11 cellular contexts compared by ENCODE assay signal in the genomic region with DNA sequence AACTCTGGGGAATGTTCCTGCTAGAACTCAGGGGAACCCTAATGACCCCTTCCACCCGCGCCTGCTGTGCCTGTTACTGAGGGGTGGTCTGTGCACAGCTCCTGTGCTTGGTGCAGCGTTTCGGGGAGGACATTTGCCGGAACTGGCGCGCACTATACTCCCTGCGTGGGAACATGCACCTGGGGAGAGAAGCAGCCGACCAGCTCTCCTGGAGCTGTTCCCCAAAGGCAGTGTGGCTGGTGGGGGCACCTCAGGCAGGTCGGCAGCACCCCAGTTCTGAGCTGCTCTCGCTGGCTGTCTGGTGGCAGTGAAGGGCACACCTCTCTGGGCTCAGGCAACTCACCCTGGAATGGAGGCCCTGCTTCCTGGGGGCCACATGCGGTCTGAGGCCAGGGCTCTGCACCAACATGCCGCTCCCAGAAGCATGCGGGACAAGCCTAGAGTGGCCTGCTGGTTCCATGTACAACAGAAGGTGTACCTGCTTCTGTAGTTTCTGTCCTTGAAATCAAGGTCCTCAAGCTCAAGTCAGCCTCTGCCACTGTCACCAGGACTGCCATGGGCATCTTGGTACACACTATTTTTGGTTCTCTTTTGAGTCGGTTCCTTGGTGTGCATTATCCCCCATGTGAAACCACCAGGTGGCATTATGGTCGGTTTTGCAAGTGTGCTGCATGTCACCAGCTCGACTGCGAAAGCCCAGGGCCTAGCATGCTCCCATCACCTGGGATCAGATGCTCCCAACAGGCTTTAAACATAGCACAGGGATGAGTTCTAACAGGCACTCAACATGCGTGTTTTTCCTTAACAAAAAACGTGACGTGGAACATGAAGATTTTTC. TPM values are rescaled to one million over a fixed set of nuclear protein-coding genes. Genes with fewer than 3 reads are reported as not detected.
A peak's percentile ranks its signal among the peaks of the same experiment; 100 is the strongest.
DNase-seq lines count a peak whose midpoint lies in the region; ATAC-seq and TF ChIP-seq lines count a peak whose summit lies in the region.
"Had no signal": no experiment of that assay in that cellular context is flagged by ENCODE, and none has a peak within 500 bp of the region (broad histone marks: within the 10 kb centered on the region; RNA-seq: fewer than 3 reads in every experiment).

No MANE protein-coding gene starts in this region.

- H3K9me3 ChIP-seq in stomach = peaks cover 0 to 6% (median 0%) of the 10 kb centered on the region in 4 donors
- H3K9me3 ChIP-seq: esophagus muscularis mucosa had no signal

- H3K27ac Mint-ChIP-seq in activated CD4-positive, alpha-beta T cell treated with anti-CD3 and anti-CD28 coated beads for 36 hours = no peak overlapping the region

- peaks cover 2% of the 10 kb centered on the region for H3K4me1 Mint-ChIP-seq in activated CD4-positive, alpha-beta T cell treated with anti-CD3 and anti-CD28 coated beads for 36 hours

- WGBS in stomach, 5 donors = 80 to 88% (median 85%) methylated on average over 20 to 21 of the region's 21 CpGs

- H3K27me3 Mint-ChIP-seq in activated CD4-positive, alpha-beta T cell treated with anti-CD3 and anti-CD28 coated beads for 36 hours = no peaks in the 10 kb centered on the region

- H3K4me1 ChIP-seq in stomach = no peaks in the 10 kb centered on the region

- peak; percentile 81 for ATAC-seq in activated CD4-positive, alpha-beta T cell treated with anti-CD3 and anti-CD28 coated beads for 36 hours

- intact Hi-C loops in activated CD4-positive, alpha-beta T cell treated with anti-CD3 and anti-CD28 coated beads for 36 hours (cut with DNase I, micrococcal nuclease) = no loop called here
- intact Hi-C loops in stomach (cut with DNase I; ENCODE audit: low total_unique reads) = no loop called here

- peaks cover 50 to 99% (median 94%) of the 10 kb centered on the region in 4 donors for H3K36me3 ChIP-seq in stomach

- peak; percentile 67 for DNase-seq in activated CD4-positive, alpha-beta T cell treated with anti-CD3 and anti-CD28 coated beads for 36 hours
- no peak for DNase-seq in activated CD4-positive, alpha-beta T cell treated with anti-CD3 and anti-CD28 coated beads, Interleukin-2, amount 50 U/mL, for 4 hours
- DNase-seq in NCI-H69 (lab: John Stamatoyannopoulos, UW) (peak; percentile 12), choroid plexus epithelial cell (ENCODE audit: low read depth) (peak; percentile 26), stomach (no peak), NCI-H524 (lab: John Stamatoyannopoulos, UW) (no peak)
- DNase-seq in stimulated activated CD4-positive, alpha-beta T cell treated with anti-CD3 and anti-CD28 coated beads, Interleukin-4, amount 100 ng/mL, for 1 hour = peak; percentile 20
- DNase-seq in effector CD8-positive, alpha-beta T cell (lab: John Stamatoyannopoulos, UW) = no peak
- DNase-seq: mesenchymal stem cell, NCI-H510A treated with DMSO at 0.1 percent for 48 hours had no signal

- H3K9me3 Mint-ChIP-seq in activated CD4-positive, alpha-beta T cell treated with anti-CD3 and anti-CD28 coated beads for 36 hours (ENCODE audit: low read depth) = no peaks in the 10 kb centered on the region

- H3K36me3 Mint-ChIP-seq in activated CD4-positive, alpha-beta T cell treated with anti-CD3 and anti-CD28 coated beads for 36 hours (ENCODE audit: low read depth) = peaks cover 44% of the 10 kb centered on the region

- no peak overlapping the region for H3K4me3 Mint-ChIP-seq in activated CD4-positive, alpha-beta T cell treated with anti-CD3 and anti-CD28 coated beads for 36 hours

- H3K27me3 ChIP-seq in stomach = no peaks in the 10 kb centered on the region
- H3K27me3 ChIP-seq: esophagus muscularis mucosa had no signal

- TF ChIP-seq POLR2A in stomach (IDR thresholded peaks at IDR 0.05) = no peak

- H3K4me3 ChIP-seq in choroid plexus epithelial cell (ENCODE audit: low read depth, low read length) (no peak overlapping the region), stomach (no peak overlapping the region)
- H3K4me3 ChIP-seq: esophagus muscularis mucosa had no signal

- CTCF ChIA-PET in activated CD4-positive, alpha-beta T cell treated with anti-CD3 and anti-CD28 coated beads for 36 hours (lab: Charles Lee) = interaction anchor here (0.6 to 1.2 kb wide), 4 partner anchors 11 to 228 kb away, joined by 3 to 4 read pairs (median 4); no protein-coding TSS in a partner anchor

- no peak overlapping the region for H3K27ac ChIP-seq in stomach
- H3K27ac ChIP-seq: esophagus muscularis mucosa had no signal

- TF ChIP-seq CTCF in choroid plexus epithelial cell (conservative IDR thresholded peaks at IDR 0.05; ENCODE audit: low read depth, low read length) (peak; percentile 38), stomach (IDR thresholded peaks at IDR 0.05) (no peak)

- POLR2A ChIA-PET in activated CD4-positive, alpha-beta T cell treated with anti-CD3 and anti-CD28 coated beads for 36 hours (lab: Charles Lee) = no interaction called here

- no peak for TF ChIP-seq EP300 in stomach (IDR thresholded peaks at IDR 0.05)

RNA-seq across cellular contexts. Expression of a gene that starts 7.8 kb away (rescaled TPM):
- total RNA-seq in activated CD4-positive, alpha-beta T cell treated with anti-CD3 and anti-CD28 coated beads for 36 hours = 10 to 100 TPM; 19.4 to 19.7 TPM
- total RNA-seq in stomach = 10 to 100 TPM in 4 of 5 donors, 1 to 10 TPM in 1; 8.0 to 46.0 (median 27.0) TPM
- polyA plus RNA-seq in stomach = 10 to 100 TPM; 15.1 to 31.1 (median 27.2) TPM

RNA-seq across cellular contexts. Expression of a gene that starts 41.2 kb away (rescaled TPM):
- total RNA-seq in activated CD4-positive, alpha-beta T cell treated with anti-CD3 and anti-CD28 coated beads for 36 hours = 100 to 1,000 TPM; 103 to 121 TPM
- total RNA-seq in stomach = 100 to 1,000 TPM in 2 of 5 donors, 10 to 100 TPM in 3; 52.0 to 260 (median 87.5) TPM
- polyA plus RNA-seq in stomach = 10 to 100 TPM; 29.9 to 44.5 (median 42.1) TPM

RNA-seq across cellular contexts. Expression of a gene that starts 45.8 kb away (rescaled TPM):
- total RNA-seq in activated CD4-positive, alpha-beta T cell treated with anti-CD3 and anti-CD28 coated beads for 36 hours = 10 to 100 TPM; 70.6 to 87.6 TPM
- total RNA-seq in stomach = 100 to 1,000 TPM; 163 to 693 (median 508) TPM
- polyA plus RNA-seq in stomach = 100 to 1,000 TPM; 166 to 251 (median 213) TPM

RNA-seq across cellular contexts. Expression of a gene that starts 59.8 kb away (rescaled TPM):
- total RNA-seq in activated CD4-positive, alpha-beta T cell treated with anti-CD3 and anti-CD28 coated beads for 36 hours = 10 to 100 TPM; 52.4 to 62.8 TPM
- total RNA-seq in stomach = 100 to 1,000 TPM; 149 to 617 (median 206) TPM
- 100 to 1,000 TPM in 2 of 3 donors, 10 to 100 TPM in 1; 85.0 to 115 (median 101) TPM for polyA plus RNA-seq in stomach

Comparison
In these comparisons a context has a peak if more than half of its experiments do, and no peak if none do; other contexts are left out.
1. DNase-seq: peak in activated CD4-positive, alpha-beta T cell treated with anti-CD3 and anti-CD28 coated beads for 36 hours (single experiment), NCI-H69 (single experiment), choroid plexus epithelial cell (single experiment) and stimulated activated CD4-positive, alpha-beta T cell treated with anti-CD3 and anti-CD28 coated beads, Interleukin-4, amount 100 ng/mL, for 1 hour (single experiment); none in activated CD4-positive, alpha-beta T cell treated with anti-CD3 and anti-CD28 coated beads, Interleukin-2, amount 50 U/mL, for 4 hours (0 of 2), stomach (single experiment), NCI-H524 (0 of 2) and effector CD8-positive, alpha-beta T cell (single experiment).